Comparison of ENCODE assay signal across 29 cellular contexts in the genomic region with DNA sequence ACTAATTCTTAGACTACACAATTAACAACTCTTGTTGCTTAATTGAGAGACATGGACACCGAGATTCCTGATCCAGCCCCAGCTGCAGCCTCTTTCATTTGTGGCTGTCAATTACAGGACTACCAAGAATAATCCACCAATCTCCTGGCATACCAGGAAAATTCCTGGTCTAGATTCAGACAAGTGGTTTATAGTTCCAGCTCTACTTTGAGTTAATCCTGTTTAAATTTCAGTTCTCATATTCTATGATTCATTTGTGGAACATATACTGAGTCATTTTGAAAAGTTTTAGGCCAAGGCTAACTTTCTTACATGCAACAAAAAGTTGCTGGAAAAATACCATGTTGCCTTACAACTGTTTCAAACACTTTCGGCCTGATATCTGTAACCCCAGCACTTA.
DNase-seq lines count a peak whose midpoint lies in the region; ATAC-seq, FAIRE-seq and TF ChIP-seq lines count a peak whose summit lies in the region.
"Had no signal": no experiment of that assay in that cellular context is flagged by ENCODE, and none has a peak within 500 bp of the region (broad histone marks: within the 10 kb centered on the region; RNA-seq: fewer than 3 reads in every experiment).

No MANE protein-coding gene starts in this region.

- H3K27me3 ChIP-seq in GM12878 (replicated peaks in 1 of 2; ENCODE audit: control insufficient read depth in 2 of 2, insufficient read depth in 2 of 2, low read length in 1 of 2), result no peaks in the 10 kb centered on the region
- H3K27me3 ChIP-seq: ascending aorta, stomach, tibial nerve had no signal

- no peaks in the 10 kb centered on the region for H3K9me3 ChIP-seq in GM12878 (replicated peaks; ENCODE audit: control insufficient read depth, insufficient read depth, low read length)

- SMC1A ChIA-PET in GM12878 (lab: Charles Lee; ENCODE audit: uncharacterized antibody, unreplicated experiment), result no interaction called here

- DNase-seq in AG20443 (ENCODE audit: low spot score) (peak; percentile 26), HT1080 (ENCODE audit: low read depth) (peak; percentile 13), GM12878 (ENCODE audit: low read depth, low spot score) (no peak), non-pigmented ciliary epithelial cell (ENCODE audit: low read depth) (peak; percentile 9), NCI-H446 treated with DMSO at 0.1 percent for 48 hours (lab: John Stamatoyannopoulos, UW) (no peak), NCI-H146 treated with DMSO at 0.1 percent for 48 hours (lab: John Stamatoyannopoulos, UW; ENCODE audit: unreplicated experiment) (no peak)
- DNase-seq in stimulated activated CD8-positive, alpha-beta memory T cell treated with anti-CD3 and anti-CD28 coated beads, Interleukin-4, amount 100 ng/mL, for 48 hours, result no peak
- DNase-seq: activated CD4-positive, CD25-positive, alpha-beta regulatory T cell treated with anti-CD3 and anti-CD28 coated beads, Interleukin-2, amount 50 U/mL, for 72 hours; activated T-cell treated with anti-CD3 and anti-CD28 coated beads for 4 hours; central memory CD4-positive, alpha-beta T cell; DND-41; GOT3; KBM-7; kidney; MM.1S; naive thymus-derived CD4-positive, alpha-beta T cell; NCI-H2081; NCI-H2227 treated with DMSO at 0.1 percent for 48 hours; NCI-H69; occipital lobe; stomach; T-helper 17 cell had no signal

- H2AFZ ChIP-seq in GM12878 (ENCODE audit: control insufficient read depth, low read depth, low read length), result no peak overlapping the region

- POLR2A ChIA-PET in GM12878 (lab: Charles Lee), result no interaction called here

- in situ Hi-C loops in GM12878 (cut with MboI), result no loop called here

- no peaks in the 10 kb centered on the region for H3K79me2 ChIP-seq in GM12878 (ENCODE audit: control insufficient read depth, insufficient read depth, low read length)

- H4K20me1 ChIP-seq in GM12878 (ENCODE audit: control insufficient read depth, insufficient read depth), result no peaks in the 10 kb centered on the region

- no peak for TF ChIP-seq EP300 in GM12878 (IDR thresholded peaks at IDR 0.05; ENCODE audit: borderline replicate concordance in 1 of 2, control insufficient read depth in 1 of 2, low read depth in 2 of 2, low read length in 2 of 2)

- TF ChIP-seq POLR2A in GM12878 (IDR thresholded peaks at IDR 0.05; ENCODE audit: low read depth, low read length), result no peak

- no TSS peak for BruUV-seq in GM12878 (replicated peaks; lab: Mats Ljungman, UMichigan)

- no peak for ATAC-seq in GM12878
- ATAC-seq: activated naive CD4-positive, alpha-beta T cell treated with anti-CD3 and anti-CD28 coated beads, Interleukin-2, amount 50 U/mL, for 72 hours; naive thymus-derived CD4-positive, alpha-beta T cell; T-helper 17 cell had no signal

- no peak for TF ChIP-seq CTCF in GM12878 (IDR thresholded peaks at IDR 0.05 in 2 of 3, conservative IDR thresholded peaks at IDR 0.05 in 1 of 3; ENCODE audit: control insufficient read depth in 2 of 3, extremely low read depth in 1 of 3, insufficient read depth in 1 of 3, low read depth in 3 of 3, low read length in 3 of 3)

- no peaks in the 10 kb centered on the region for H3K36me3 ChIP-seq in GM12878 (ENCODE audit: control insufficient read depth in 2 of 2, insufficient read depth in 2 of 2, low read length in 1 of 2)
- H3K36me3 ChIP-seq: ascending aorta, stomach, tibial nerve had no signal

- RAD21 ChIA-PET in GM12878 (lab: Charles Lee; ENCODE audit: unreplicated experiment), result no interaction called here

- intact Hi-C loops in GM12878 (cut with micrococcal nuclease; ENCODE audit: unreplicated experiment), result no loop called here

- no peak overlapping the region for H3K4me2 ChIP-seq in GM12878 (ENCODE audit: control insufficient read depth, insufficient read depth)

- H3K4me3 ChIP-seq in GM12878, result no peak overlapping the region
- H3K4me3 ChIP-seq: ascending aorta, SK-N-MC, stomach, tibial nerve had no signal

- CTCF ChIA-PET in GM12878 (lab: Yijun Ruan, JAX), result no interaction called here

- no peak overlapping the region for H3K9ac ChIP-seq in GM12878 (ENCODE audit: control insufficient read depth, insufficient read depth, low read length)

- FAIRE-seq in GM12878 (lab: Jason Lieb, UNC), result no peak
- FAIRE-seq: endometrium, GM12892, HTR-8/SVneo, kidney had no signal

- no peaks in the 10 kb centered on the region for H3K4me1 ChIP-seq in GM12878 (ENCODE audit: control insufficient read depth, insufficient read depth, low read length)
- H3K4me1 ChIP-seq: ascending aorta, stomach, tibial nerve had no signal

- no peak overlapping the region for H3K27ac ChIP-seq in GM12878 (ENCODE audit: control insufficient read depth, insufficient read depth)
- H3K27ac ChIP-seq: ascending aorta, SK-N-MC, stomach, tibial nerve had no signal

- 0% methylated on average over 2 of the region's 2 CpGs for WGBS in GM12878 (ENCODE audit: insufficient coverage, insufficient replicate concordance, low lambda C conversion rate, missing lambda C conversion rate)

- TF ChIP-seq RAD21 in GM12878 (IDR thresholded peaks at IDR 0.05; ENCODE audit: insufficient read depth, low read depth, low read length), result no peak

TF ChIP-seq in GM12878, 131 proteins besides CTCF, POLR2A, EP300 and RAD21:
- no peak for TF ChIP-seq HDAC2 (IDR thresholded peaks at IDR 0.05)
- TF ChIP-seq, protein P1, sequence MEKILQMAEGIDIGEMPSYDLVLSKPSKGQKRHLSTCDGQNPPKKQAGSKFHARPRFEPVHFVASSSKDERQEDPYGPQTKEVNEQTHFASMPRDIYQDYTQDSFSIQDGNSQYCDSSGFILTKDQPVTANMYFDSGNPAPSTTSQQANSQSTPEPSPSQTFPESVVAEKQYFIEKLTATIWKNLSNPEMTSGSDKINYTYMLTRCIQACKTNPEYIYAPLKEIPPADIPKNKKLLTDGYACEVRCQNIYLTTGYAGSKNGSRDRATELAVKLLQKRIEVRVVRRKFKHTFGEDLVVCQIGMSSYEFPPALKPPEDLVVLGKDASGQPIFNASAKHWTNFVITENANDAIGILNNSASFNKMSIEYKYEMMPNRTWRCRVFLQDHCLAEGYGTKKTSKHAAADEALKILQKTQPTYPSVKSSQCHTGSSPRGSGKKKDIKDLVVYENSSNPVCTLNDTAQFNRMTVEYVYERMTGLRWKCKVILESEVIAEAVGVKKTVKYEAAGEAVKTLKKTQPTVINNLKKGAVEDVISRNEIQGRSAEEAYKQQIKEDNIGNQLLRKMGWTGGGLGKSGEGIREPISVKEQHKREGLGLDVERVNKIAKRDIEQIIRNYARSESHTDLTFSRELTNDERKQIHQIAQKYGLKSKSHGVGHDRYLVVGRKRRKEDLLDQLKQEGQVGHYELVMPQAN (conservative IDR thresholded peaks at IDR 0.05), result no peak
- peak; percentile 37; the same call in 1 of the 2 replicates for TF ChIP-seq JUNB (IDR thresholded peaks at IDR 0.05)
- no peak for TF ChIP-seq IRF4 (IDR thresholded peaks at IDR 0.05; ENCODE audit: low read depth, low read length)
- no peak for TF ChIP-seq RAD51 (IDR thresholded peaks at IDR 0.05)
- TF ChIP-seq STAT1 (conservative IDR thresholded peaks at IDR 0.05), result no peak
- TF ChIP-seq, protein P2, sequence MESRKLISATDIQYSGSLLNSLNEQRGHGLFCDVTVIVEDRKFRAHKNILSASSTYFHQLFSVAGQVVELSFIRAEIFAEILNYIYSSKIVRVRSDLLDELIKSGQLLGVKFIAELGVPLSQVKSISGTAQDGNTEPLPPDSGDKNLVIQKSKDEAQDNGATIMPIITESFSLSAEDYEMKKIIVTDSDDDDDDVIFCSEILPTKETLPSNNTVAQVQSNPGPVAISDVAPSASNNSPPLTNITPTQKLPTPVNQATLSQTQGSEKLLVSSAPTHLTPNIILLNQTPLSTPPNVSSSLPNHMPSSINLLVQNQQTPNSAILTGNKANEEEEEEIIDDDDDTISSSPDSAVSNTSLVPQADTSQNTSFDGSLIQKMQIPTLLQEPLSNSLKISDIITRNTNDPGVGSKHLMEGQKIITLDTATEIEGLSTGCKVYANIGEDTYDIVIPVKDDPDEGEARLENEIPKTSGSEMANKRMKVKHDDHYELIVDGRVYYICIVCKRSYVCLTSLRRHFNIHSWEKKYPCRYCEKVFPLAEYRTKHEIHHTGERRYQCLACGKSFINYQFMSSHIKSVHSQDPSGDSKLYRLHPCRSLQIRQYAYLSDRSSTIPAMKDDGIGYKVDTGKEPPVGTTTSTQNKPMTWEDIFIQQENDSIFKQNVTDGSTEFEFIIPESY (IDR thresholded peaks at IDR 0.05), result no peak

Comparison
In these comparisons a context has a peak if more than half of its experiments do, and no peak if none do; other contexts are left out.
1. DNase-seq: peak in AG20443 (single experiment), HT1080 (single experiment) and non-pigmented ciliary epithelial cell (single experiment); none in GM12878 (single experiment), stimulated activated CD8-positive, alpha-beta memory T cell treated with anti-CD3 and anti-CD28 coated beads, Interleukin-4, amount 100 ng/mL, for 48 hours (single experiment), NCI-H446 treated with DMSO at 0.1 percent for 48 hours (single experiment) and NCI-H146 treated with DMSO at 0.1 percent for 48 hours (single experiment).